ENCODE assay signal across 9 cellular contexts in the genomic region with DNA sequence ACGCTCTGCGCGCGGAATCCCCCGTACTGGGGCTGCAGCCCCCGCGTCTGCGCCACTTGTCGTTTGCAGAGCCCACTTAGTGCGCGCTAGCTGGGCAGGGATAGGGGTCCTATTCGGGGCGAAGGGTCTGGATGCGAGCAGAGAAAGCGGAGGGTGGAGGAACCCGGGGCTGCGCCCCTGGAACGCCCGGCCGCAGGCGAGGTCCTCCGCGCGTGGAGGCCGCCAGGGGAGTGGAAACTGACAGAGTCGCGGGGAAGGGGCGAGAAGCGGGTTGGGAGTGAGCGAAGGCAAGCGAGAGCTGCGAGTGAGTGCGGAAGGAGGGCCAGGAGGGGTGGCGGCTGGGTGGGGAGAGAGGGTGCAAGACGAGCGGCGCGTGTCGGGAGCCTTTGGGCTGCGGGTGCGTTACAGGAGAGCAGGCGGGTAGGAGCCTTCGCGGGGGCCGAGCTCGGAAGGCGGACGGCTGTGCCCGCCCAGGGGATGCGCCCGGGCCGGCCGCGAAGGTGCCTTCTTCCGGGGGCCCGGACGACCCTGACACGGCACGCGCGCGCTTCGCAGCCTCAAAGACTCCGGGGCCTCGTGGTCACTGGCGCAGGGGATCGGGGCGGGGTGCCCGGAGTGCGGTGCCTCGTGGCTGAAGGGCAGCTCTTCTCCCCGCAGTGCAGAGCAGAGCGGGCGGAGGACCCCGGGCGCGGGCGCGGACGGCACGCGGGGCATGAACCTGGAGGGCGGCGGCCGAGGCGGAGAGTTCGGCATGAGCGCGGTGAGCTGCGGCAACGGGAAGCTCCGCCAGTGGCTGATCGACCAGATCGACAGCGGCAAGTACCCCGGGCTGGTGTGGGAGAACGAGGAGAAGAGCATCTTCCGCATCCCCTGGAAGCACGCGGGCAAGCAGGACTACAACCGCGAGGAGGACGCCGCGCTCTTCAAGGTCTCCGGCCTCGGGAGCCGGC. TPM values are rescaled to one million over a fixed set of nuclear protein-coding genes. Genes with fewer than 3 reads are reported as not detected.
DNase-seq lines count a peak whose midpoint lies in the region; ATAC-seq, FAIRE-seq and TF ChIP-seq lines count a peak whose summit lies in the region.
"Had no signal": no experiment of that assay in that cellular context is flagged by ENCODE, and none has a peak within 500 bp of the region (broad histone marks: within the 10 kb centered on the region; RNA-seq: fewer than 3 reads in every experiment).

No MANE protein-coding gene starts in this region.

- H3K27ac ChIP-seq in liver (ENCODE audit: low read depth in 1 of 2, low read length in 2 of 2) (no peak overlapping the region), HepG2 (ENCODE audit: extremely low read length, insufficient read depth, low read length) (no peak overlapping the region), colonic mucosa (no peak overlapping the region)

- no peak for TF ChIP-seq CTCF in liver (IDR thresholded peaks at IDR 0.05; ENCODE audit: low read depth, low read length, missing input control)
- TF ChIP-seq CTCF in HepG2 (CRISPR knock-in tag; IDR thresholded peaks at IDR 0.05) = no peak
- TF ChIP-seq CTCF in colonic mucosa (IDR thresholded peaks at IDR 0.05) = no peak
- no peak for TF ChIP-seq CTCF in mucosa of descending colon (IDR thresholded peaks at IDR 0.05)

- TF ChIP-seq POLR2A in HepG2 (IDR thresholded peaks at IDR 0.05; ENCODE audit: insufficient read depth in 1 of 2, low read depth in 2 of 2, low read length in 2 of 2) = no peak

- TF ChIP-seq EP300 in HepG2 (IDR thresholded peaks at IDR 0.05; ENCODE audit: low read depth in 2 of 2, low read length in 2 of 2) (no peak), HepG2 (CRISPR knock-in tag; IDR thresholded peaks at IDR 0.05; ENCODE audit: borderline replicate concordance) (no peak)

- intact Hi-C loops in HepG2 (cut with micrococcal nuclease; ENCODE audit: unreplicated experiment) (no loop called here), colonic mucosa (cut with DNase I) (no loop called here), mucosa of descending colon (cut with DNase I, micrococcal nuclease) (no loop called here)

- H3K4me3 ChIP-seq in liver (ENCODE audit: low read depth in 1 of 3, low read length in 3 of 3) (peak overlapping the region in 2 of 3 donors; percentile 22 to 60), HepG2 (replicated peaks in 1 of 3; ENCODE audit: insufficient read depth in 1 of 3, low read depth in 2 of 3, low read length in 3 of 3) (no peak overlapping the region), colonic mucosa (peak overlapping the region; percentile 37), mucosa of descending colon (peak overlapping the region; percentile 12)

- H3K4me1 ChIP-seq in liver (ENCODE audit: control insufficient read depth in 4 of 4, insufficient read depth in 4 of 4, low read length in 3 of 4) (peaks cover 13 to 38% (median 22%) of the 10 kb centered on the region in 4 donors), HepG2 (ENCODE audit: insufficient read depth, low read length) (no peaks in the 10 kb centered on the region), colonic mucosa (no peaks in the 10 kb centered on the region), mucosa of descending colon (ENCODE audit: low read depth) (peaks cover 12% of the 10 kb centered on the region)

- DNase-seq in HepG2 (ENCODE audit: low spot score) (no peak), colonic mucosa (no peak), mucosa of descending colon (no peak), frontal cortex (ENCODE audit: low spot score in 2 of 2) (no peak), NCI-H1694 treated with DMSO at 0.1 percent for 48 hours (lab: John Stamatoyannopoulos, UW) (no peak)
- DNase-seq: DND-41 had no signal

- POLR2A ChIA-PET in HepG2 (lab: Yijun Ruan, JAX) = no interaction called here

- peaks cover 2 to 20% (median 8%) of the 10 kb centered on the region in 4 donors for H3K27me3 ChIP-seq in liver (ENCODE audit: control insufficient read depth in 4 of 4, insufficient read depth in 4 of 4, low read length in 3 of 4)
- peaks cover 18 to 72% of the 10 kb centered on the region in 2 experiments for H3K27me3 ChIP-seq in HepG2 (ENCODE audit: control insufficient read depth in 1 of 2, insufficient read depth in 2 of 2, low read length in 2 of 2)
- H3K27me3 ChIP-seq in colonic mucosa = peaks cover 54% of the 10 kb centered on the region

- no peak overlapping the region for H3K9ac ChIP-seq in liver (ENCODE audit: low read depth in 1 of 2, low read length in 2 of 2)
- H3K9ac ChIP-seq in HepG2 (ENCODE audit: insufficient read depth, low read depth, low read length) = no peak overlapping the region
- H3K9ac ChIP-seq in colonic mucosa (ENCODE audit: low read depth in 2 of 2, low read length in 2 of 2) = peak overlapping the region; percentile 51 to 68

- 6% methylated on average over 108 of the region's 108 CpGs for WGBS in liver
- 79% methylated on average over 106 of the region's 108 CpGs for WGBS in HepG2 (ENCODE audit: low lambda C conversion rate)

- CTCF ChIA-PET in HepG2 (lab: Yijun Ruan, JAX; ENCODE audit: low intra/inter-chr PET ratio, low total read pairs) = no interaction called here

- in situ Hi-C loops in HepG2 (cut with HindIII; ENCODE audit: extremely low pct_ligation_motif_present, low pct_unique_long_range_greater_than_20kb) = no loop called here

- FAIRE-seq in HepG2 (lab: Jason Lieb, UNC) (no peak), frontal cortex (lab: Jason Lieb, UNC) (no peak)

- 0 out of 2 replicates have a peak, but pooled peaks cover 3% of the 10 kb centered on the region for H4K20me1 ChIP-seq in HepG2 (ENCODE audit: insufficient read depth, low read length)

- ATAC-seq in HepG2 (no peak), mucosa of descending colon (peak; percentile 18), HG03439 (IDR thresholded peaks at IDR 0.05; ENCODE audit: unreplicated experiment) (no peak), GM21390 (IDR thresholded peaks at IDR 0.05; ENCODE audit: unreplicated experiment) (no peak)

- H3K4me2 ChIP-seq in HepG2 (ENCODE audit: low read depth, low read length) = no peak overlapping the region

- H3K79me2 ChIP-seq in HepG2 (ENCODE audit: insufficient read depth, low read length) = no peaks in the 10 kb centered on the region

- TF ChIP-seq RAD21 in liver (IDR thresholded peaks at IDR 0.05) = no peak
- TF ChIP-seq RAD21 in HepG2 (CRISPR knock-in tag; IDR thresholded peaks at IDR 0.05) = no peak

- H3K36me3 ChIP-seq in liver (ENCODE audit: control insufficient read depth in 4 of 4, insufficient read depth in 3 of 4, low read depth in 1 of 4, low read length in 3 of 4) (no peaks in the 10 kb centered on the region), HepG2 (replicated peaks in 1 of 2; ENCODE audit: control insufficient read depth in 1 of 2, insufficient read depth in 2 of 2, low read length in 2 of 2) (no peaks in the 10 kb centered on the region), colonic mucosa (no peaks in the 10 kb centered on the region), mucosa of descending colon (ENCODE audit: low read depth) (no peaks in the 10 kb centered on the region)

- no peak overlapping the region for H2AFZ ChIP-seq in HepG2 (ENCODE audit: low read length)

- H3K9me3 ChIP-seq in liver (ENCODE audit: control insufficient read depth in 4 of 4, low read length in 3 of 4) (peaks cover 0 to 4% (median 0%) of the 10 kb centered on the region in 4 donors), HepG2 (ENCODE audit: low read length) (no peaks in the 10 kb centered on the region), colonic mucosa (no peaks in the 10 kb centered on the region), mucosa of descending colon (no peaks in the 10 kb centered on the region)

- BruUV-seq in HepG2 (replicated peaks; lab: Mats Ljungman, UMichigan) = no TSS peak

TF ChIP-seq in liver, 16 proteins besides CTCF, POLR2A, EP300 and RAD21 (continues in another document):
- TF ChIP-seq FOXA1 (IDR thresholded peaks at IDR 0.05) (no peak), TAF1 (conservative IDR thresholded peaks at IDR 0.05) (no peak), FOXA2 (IDR thresholded peaks at IDR 0.05) (no peak), HNF4A (conservative IDR thresholded peaks at IDR 0.05) (no peak)

TF ChIP-seq in HepG2, 621 proteins besides CTCF, POLR2A, EP300 and RAD21:
- TF ChIP-seq MED8 (CRISPR knock-in tag; IDR thresholded peaks at IDR 0.05; ENCODE audit: insufficient replicate concordance) (no peak), SALL1 (CRISPR knock-in tag; IDR thresholded peaks at IDR 0.05) (no peak)

RNA-seq across cellular contexts. Expression of gene IRF4, which starts 1.2 kb away (rescaled TPM):
- total RNA-seq in liver = 1 to 10 TPM; 1.0 to 1.2 TPM
- polyA plus RNA-seq in liver = 1 to 10 TPM in 1 of 2 donors, under 1 TPM in 1; 0.68 to 1.6 TPM
- total RNA-seq in HepG2 (2016; rRNA removed; fragmentation: Illumina TruSeq; extraction: Trizol) = 0.07 and 0.09 TPM in 2 replicates
- not detected in 2 replicates for total RNA-seq in HepG2 (2016; cell fraction: cytosol; rRNA removed; fragmentation: Illumina TruSeq; extraction: Trizol; ENCODE audit: low read depth)
- total RNA-seq in HepG2 (2016; cell fraction: insoluble cytoplasmic fraction; rRNA removed; fragmentation: Illumina TruSeq; extraction: Trizol) = 0.06 and 0.13 TPM in 2 replicates
- total RNA-seq in HepG2 (2016; cell fraction: membrane; rRNA removed; fragmentation: Illumina TruSeq; extraction: Trizol) = 0.19 and 0.21 TPM in 2 replicates
- 0.09 TPM in 1 of 2 replicates, not detected in the other for total RNA-seq in HepG2 (2016; cell fraction: nucleus; rRNA removed; fragmentation: Illumina TruSeq; extraction: Trizol)
- polyA plus RNA-seq in HepG2 (2011; rRNA removed) = 0.07 TPM in 2 replicates
- 0.04 and 0.24 TPM in 2 replicates for polyA plus RNA-seq in HepG2 (2011; cell fraction: cytosol; rRNA removed)
- 0.16 and 0.51 TPM in 2 replicates for polyA plus RNA-seq in HepG2 (2011; cell fraction: nucleus; rRNA removed)
- 0.04 and 0.11 TPM in 2 replicates for polyA plus RNA-seq in HepG2 (2012)
- polyA plus RNA-seq in HepG2 (2016; cell fraction: cytosol; fragmentation: Illumina TruSeq; extraction: Trizol; ENCODE audit: low read depth) = not detected in 2 replicates
- 0.09 and 0.10 TPM in 2 replicates for polyA plus RNA-seq in HepG2 (2016; cell fraction: insoluble cytoplasmic fraction; fragmentation: Illumina TruSeq; extraction: Trizol; ENCODE audit: low read depth)
- 0.03 and 0.05 TPM in 2 replicates for polyA plus RNA-seq in HepG2 (2016; cell fraction: membrane; fragmentation: Illumina TruSeq; extraction: Trizol; ENCODE audit: low read depth)
- 0.11 and 0.30 TPM in 2 replicates for polyA plus RNA-seq in HepG2 (2016; cell fraction: nucleus; fragmentation: Illumina TruSeq; extraction: Trizol; ENCODE audit: insufficient read depth, low read depth)
- polyA minus RNA-seq in HepG2 (2011; rRNA and poly(A)+ RNA removed; ENCODE audit: low replicate concordance) = 0.72 TPM in 1 of 2 replicates, not detected in the other
- polyA minus RNA-seq in HepG2 (2011; cell fraction: cytosol; rRNA and poly(A)+ RNA removed) = not detected in 2 replicates
- 0.12 and 0.13 TPM in 2 replicates for polyA minus RNA-seq in HepG2 (2011; cell fraction: nucleus; rRNA and poly(A)+ RNA removed)
- total RNA-seq in colonic mucosa = 1 to 10 TPM; 4.7 to 8.8 TPM
- total RNA-seq in mucosa of descending colon = 10 to 100 TPM in 1 of 3 donors, 1 to 10 TPM in 2; 2.8 to 10.5 (median 4.5) TPM
- total RNA-seq in frontal cortex = not detected

Comparison
In these comparisons a context has a peak if more than half of its experiments do, and no peak if none do; other contexts are left out.
1. H3K4me3 ChIP-seq: peak in liver (2 of 3), colonic mucosa (single experiment) and mucosa of descending colon (single experiment); none in HepG2 (0 of 3).
2. H3K9ac ChIP-seq: peak in colonic mucosa (2 of 2); none in liver (0 of 2) and HepG2 (single experiment).